ENCODE assay signal across 1 cellular context in the genomic region with DNA sequence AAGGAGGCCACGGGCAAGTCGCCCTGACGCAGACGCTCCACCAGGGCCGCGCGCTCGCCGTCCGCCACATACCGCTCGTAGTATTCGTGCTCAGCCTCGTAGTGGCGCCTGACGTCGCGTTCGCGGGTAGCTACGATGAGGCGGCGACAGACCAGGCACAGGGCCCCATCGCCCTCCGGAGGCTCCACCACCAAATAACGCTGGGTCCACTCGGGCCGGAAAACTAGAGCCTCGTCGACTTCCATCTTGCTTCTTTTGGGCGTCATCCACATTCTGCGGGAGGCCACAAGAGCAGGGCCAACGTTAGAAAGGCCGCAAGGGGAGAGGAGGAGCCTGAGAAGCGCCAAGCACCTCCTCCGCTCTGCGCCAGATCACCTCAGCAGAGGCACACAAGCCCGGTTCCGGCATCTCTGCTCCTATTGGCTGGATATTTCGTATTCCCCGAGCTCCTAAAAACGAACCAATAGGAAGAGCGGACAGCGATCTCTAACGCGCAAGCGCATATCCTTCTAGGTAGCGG.
TF ChIP-seq lines count a peak whose summit lies in the region.

A gene (minus strand): TSS at position 326 of the 520 bp plus-strand sequence. CDS start 54 bp downstream, at position 272.

TF ChIP-seq in K562, 482 proteins besides CTCF, POLR2A, EP300 and RAD21 (continued from another document and continues in another):
- TF ChIP-seq, protein P1, sequence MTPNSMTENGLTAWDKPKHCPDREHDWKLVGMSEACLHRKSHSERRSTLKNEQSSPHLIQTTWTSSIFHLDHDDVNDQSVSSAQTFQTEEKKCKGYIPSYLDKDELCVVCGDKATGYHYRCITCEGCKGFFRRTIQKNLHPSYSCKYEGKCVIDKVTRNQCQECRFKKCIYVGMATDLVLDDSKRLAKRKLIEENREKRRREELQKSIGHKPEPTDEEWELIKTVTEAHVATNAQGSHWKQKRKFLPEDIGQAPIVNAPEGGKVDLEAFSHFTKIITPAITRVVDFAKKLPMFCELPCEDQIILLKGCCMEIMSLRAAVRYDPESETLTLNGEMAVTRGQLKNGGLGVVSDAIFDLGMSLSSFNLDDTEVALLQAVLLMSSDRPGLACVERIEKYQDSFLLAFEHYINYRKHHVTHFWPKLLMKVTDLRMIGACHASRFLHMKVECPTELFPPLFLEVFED (CRISPR knock-in tag; conservative IDR thresholded peaks at IDR 0.05): peak; percentile 93
- TF ChIP-seq PTBP1 (IDR thresholded peaks at IDR 0.05; ENCODE audit: low read depth, low read length) (no peak), TCF3 (CRISPR knock-in tag; IDR thresholded peaks at IDR 0.05) (peak; percentile 42), ZZZ3 (IDR thresholded peaks at IDR 0.05) (peak; percentile 89; the same call in 1 of the 2 replicates), FOSL1 (tag; conservative IDR thresholded peaks at IDR 0.05) (0 out of 2 replicates have a peak, but pooled peaks have one; percentile 5), ZFX (CRISPR knock-in tag; IDR thresholded peaks at IDR 0.05) (peak; percentile 99), KLF1 (tag; IDR thresholded peaks at IDR 0.05) (no peak), CBFA2T3 (IDR thresholded peaks at IDR 0.05) (no peak), ZNF324 (CRISPR knock-in tag; IDR thresholded peaks at IDR 0.05) (peak; percentile 67; the same call in 1 of the 2 replicates), EP400 (IDR thresholded peaks at IDR 0.05) (0 out of 2 replicates have a peak, but pooled peaks have one; percentile 61), NEUROD1 (IDR thresholded peaks at IDR 0.05; ENCODE audit: borderline replicate concordance, low read depth, low read length, partially characterized antibody) (no peak), DDX20 (tag; IDR thresholded peaks at IDR 0.05; ENCODE audit: low read depth) (no peak), SNRNP70 (optimal IDR thresholded peaks at IDR 0.05; ENCODE audit: low read depth, low read length) (no peak), ZNF586 (CRISPR knock-in tag; conservative IDR thresholded peaks at IDR 0.05) (no peak), ESRRB (CRISPR knock-in tag; IDR thresholded peaks at IDR 0.05; ENCODE audit: borderline replicate concordance) (no peak), TEAD2 (tag; IDR thresholded peaks at IDR 0.05) (no peak), NFATC3 (IDR thresholded peaks at IDR 0.05) (no peak), ZNF695 (CRISPR knock-in tag; IDR thresholded peaks at IDR 0.05) (no peak), ETV1 (tag; conservative IDR thresholded peaks at IDR 0.05; ENCODE audit: low read depth) (no peak), IFI16 (CRISPR knock-in tag; IDR thresholded peaks at IDR 0.05) (no peak), HDAC2 (IDR thresholded peaks at IDR 0.05) (peak; percentile 57; the same call in 1 of the 2 replicates), POLR2B (IDR thresholded peaks at IDR 0.05; ENCODE audit: low read depth, partially characterized antibody) (peak; percentile 95), KDM5B (IDR thresholded peaks at IDR 0.05; ENCODE audit: insufficient replicate concordance, low read depth, low read length) (peak; percentile 82), ZFP1 (CRISPR knock-in tag; IDR thresholded peaks at IDR 0.05) (no peak), CBX1 (IDR thresholded peaks at IDR 0.05; ENCODE audit: low read depth) (peak; percentile 85), RUNX1 (IDR thresholded peaks at IDR 0.05; ENCODE audit: low read depth) (no peak), HDGF (IDR thresholded peaks at IDR 0.05) (no peak), ZNF551 (CRISPR knock-in tag; IDR thresholded peaks at IDR 0.05) (no peak), GTF2A2 (tag; IDR thresholded peaks at IDR 0.05) (no peak), HNRNPL (IDR thresholded peaks at IDR 0.05; ENCODE audit: low read depth, low read length) (no peak), CHD1 (IDR thresholded peaks at IDR 0.05; ENCODE audit: low read length) (no peak), SMARCA5 (IDR thresholded peaks at IDR 0.05) (no peak), PHB2 (IDR thresholded peaks at IDR 0.05; ENCODE audit: low read depth) (no peak)
- TF ChIP-seq, protein P2, sequence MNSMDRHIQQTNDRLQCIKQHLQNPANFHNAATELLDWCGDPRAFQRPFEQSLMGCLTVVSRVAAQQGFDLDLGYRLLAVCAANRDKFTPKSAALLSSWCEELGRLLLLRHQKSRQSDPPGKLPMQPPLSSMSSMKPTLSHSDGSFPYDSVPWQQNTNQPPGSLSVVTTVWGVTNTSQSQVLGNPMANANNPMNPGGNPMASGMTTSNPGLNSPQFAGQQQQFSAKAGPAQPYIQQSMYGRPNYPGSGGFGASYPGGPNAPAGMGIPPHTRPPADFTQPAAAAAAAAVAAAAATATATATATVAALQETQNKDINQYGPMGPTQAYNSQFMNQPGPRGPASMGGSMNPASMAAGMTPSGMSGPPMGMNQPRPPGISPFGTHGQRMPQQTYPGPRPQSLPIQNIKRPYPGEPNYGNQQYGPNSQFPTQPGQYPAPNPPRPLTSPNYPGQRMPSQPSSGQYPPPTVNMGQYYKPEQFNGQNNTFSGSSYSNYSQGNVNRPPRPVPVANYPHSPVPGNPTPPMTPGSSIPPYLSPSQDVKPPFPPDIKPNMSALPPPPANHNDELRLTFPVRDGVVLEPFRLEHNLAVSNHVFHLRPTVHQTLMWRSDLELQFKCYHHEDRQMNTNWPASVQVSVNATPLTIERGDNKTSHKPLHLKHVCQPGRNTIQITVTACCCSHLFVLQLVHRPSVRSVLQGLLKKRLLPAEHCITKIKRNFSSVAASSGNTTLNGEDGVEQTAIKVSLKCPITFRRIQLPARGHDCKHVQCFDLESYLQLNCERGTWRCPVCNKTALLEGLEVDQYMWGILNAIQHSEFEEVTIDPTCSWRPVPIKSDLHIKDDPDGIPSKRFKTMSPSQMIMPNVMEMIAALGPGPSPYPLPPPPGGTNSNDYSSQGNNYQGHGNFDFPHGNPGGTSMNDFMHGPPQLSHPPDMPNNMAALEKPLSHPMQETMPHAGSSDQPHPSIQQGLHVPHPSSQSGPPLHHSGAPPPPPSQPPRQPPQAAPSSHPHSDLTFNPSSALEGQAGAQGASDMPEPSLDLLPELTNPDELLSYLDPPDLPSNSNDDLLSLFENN (IDR thresholded peaks at IDR 0.05; ENCODE audit: low read depth in 2 of 2, low read length in 2 of 2): peak in 1 of 2 experiments; percentile 61; a peak in 2 of 4 replicates
- TF ChIP-seq, protein P3, sequence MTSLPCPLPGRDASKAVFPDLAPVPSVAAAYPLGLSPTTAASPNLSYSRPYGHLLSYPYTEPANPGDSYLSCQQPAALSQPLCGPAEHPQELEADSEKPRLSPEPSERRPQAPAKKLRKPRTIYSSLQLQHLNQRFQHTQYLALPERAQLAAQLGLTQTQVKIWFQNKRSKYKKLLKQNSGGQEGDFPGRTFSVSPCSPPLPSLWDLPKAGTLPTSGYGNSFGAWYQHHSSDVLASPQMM (CRISPR knock-in tag; IDR thresholded peaks at IDR 0.05): no peak
- TF ChIP-seq, protein P4, sequence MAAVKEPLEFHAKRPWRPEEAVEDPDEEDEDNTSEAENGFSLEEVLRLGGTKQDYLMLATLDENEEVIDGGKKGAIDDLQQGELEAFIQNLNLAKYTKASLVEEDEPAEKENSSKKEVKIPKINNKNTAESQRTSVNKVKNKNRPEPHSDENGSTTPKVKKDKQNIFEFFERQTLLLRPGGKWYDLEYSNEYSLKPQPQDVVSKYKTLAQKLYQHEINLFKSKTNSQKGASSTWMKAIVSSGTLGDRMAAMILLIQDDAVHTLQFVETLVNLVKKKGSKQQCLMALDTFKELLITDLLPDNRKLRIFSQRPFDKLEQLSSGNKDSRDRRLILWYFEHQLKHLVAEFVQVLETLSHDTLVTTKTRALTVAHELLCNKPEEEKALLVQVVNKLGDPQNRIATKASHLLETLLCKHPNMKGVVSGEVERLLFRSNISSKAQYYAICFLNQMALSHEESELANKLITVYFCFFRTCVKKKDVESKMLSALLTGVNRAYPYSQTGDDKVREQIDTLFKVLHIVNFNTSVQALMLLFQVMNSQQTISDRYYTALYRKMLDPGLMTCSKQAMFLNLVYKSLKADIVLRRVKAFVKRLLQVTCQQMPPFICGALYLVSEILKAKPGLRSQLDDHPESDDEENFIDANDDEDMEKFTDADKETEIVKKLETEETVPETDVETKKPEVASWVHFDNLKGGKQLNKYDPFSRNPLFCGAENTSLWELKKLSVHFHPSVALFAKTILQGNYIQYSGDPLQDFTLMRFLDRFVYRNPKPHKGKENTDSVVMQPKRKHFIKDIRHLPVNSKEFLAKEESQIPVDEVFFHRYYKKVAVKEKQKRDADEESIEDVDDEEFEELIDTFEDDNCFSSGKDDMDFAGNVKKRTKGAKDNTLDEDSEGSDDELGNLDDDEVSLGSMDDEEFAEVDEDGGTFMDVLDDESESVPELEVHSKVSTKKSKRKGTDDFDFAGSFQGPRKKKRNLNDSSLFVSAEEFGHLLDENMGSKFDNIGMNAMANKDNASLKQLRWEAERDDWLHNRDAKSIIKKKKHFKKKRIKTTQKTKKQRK (IDR thresholded peaks at IDR 0.05; ENCODE audit: borderline replicate concordance, low read depth, low read length): no peak
- TF ChIP-seq, protein P5, sequence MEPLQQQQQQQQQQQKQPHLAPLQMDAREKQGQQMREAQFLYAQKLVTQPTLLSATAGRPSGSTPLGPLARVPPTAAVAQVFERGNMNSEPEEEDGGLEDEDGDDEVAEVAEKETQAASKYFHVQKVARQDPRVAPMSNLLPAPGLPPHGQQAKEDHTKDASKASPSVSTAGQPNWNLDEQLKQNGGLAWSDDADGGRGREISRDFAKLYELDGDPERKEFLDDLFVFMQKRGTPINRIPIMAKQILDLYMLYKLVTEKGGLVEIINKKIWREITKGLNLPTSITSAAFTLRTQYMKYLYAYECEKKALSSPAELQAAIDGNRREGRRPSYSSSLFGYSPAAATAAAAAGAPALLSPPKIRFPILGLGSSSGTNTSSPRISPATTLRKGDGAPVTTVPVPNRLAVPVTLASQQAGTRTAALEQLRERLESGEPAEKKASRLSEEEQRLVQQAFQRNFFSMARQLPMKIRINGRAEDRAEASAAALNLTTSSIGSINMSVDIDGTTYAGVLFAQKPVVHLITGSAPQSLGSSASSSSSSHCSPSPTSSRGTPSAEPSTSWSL (CRISPR knock-in tag; IDR thresholded peaks at IDR 0.05; ENCODE audit: borderline replicate concordance): peak; percentile 79; the same call in 1 of the 2 replicates
- TF ChIP-seq, protein P6, sequence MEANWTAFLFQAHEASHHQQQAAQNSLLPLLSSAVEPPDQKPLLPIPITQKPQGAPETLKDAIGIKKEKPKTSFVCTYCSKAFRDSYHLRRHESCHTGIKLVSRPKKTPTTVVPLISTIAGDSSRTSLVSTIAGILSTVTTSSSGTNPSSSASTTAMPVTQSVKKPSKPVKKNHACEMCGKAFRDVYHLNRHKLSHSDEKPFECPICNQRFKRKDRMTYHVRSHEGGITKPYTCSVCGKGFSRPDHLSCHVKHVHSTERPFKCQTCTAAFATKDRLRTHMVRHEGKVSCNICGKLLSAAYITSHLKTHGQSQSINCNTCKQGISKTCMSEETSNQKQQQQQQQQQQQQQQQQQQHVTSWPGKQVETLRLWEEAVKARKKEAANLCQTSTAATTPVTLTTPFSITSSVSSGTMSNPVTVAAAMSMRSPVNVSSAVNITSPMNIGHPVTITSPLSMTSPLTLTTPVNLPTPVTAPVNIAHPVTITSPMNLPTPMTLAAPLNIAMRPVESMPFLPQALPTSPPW (CRISPR knock-in tag; IDR thresholded peaks at IDR 0.05): no peak
- TF ChIP-seq, protein P7, sequence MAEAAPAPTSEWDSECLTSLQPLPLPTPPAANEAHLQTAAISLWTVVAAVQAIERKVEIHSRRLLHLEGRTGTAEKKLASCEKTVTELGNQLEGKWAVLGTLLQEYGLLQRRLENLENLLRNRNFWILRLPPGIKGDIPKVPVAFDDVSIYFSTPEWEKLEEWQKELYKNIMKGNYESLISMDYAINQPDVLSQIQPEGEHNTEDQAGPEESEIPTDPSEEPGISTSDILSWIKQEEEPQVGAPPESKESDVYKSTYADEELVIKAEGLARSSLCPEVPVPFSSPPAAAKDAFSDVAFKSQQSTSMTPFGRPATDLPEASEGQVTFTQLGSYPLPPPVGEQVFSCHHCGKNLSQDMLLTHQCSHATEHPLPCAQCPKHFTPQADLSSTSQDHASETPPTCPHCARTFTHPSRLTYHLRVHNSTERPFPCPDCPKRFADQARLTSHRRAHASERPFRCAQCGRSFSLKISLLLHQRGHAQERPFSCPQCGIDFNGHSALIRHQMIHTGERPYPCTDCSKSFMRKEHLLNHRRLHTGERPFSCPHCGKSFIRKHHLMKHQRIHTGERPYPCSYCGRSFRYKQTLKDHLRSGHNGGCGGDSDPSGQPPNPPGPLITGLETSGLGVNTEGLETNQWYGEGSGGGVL (CRISPR knock-in tag; IDR thresholded peaks at IDR 0.05): no peak
- TF ChIP-seq, protein P8, sequence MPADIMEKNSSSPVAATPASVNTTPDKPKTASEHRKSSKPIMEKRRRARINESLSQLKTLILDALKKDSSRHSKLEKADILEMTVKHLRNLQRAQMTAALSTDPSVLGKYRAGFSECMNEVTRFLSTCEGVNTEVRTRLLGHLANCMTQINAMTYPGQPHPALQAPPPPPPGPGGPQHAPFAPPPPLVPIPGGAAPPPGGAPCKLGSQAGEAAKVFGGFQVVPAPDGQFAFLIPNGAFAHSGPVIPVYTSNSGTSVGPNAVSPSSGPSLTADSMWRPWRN (IDR thresholded peaks at IDR 0.05; ENCODE audit: low read depth): no peak
- TF ChIP-seq, protein P9, sequence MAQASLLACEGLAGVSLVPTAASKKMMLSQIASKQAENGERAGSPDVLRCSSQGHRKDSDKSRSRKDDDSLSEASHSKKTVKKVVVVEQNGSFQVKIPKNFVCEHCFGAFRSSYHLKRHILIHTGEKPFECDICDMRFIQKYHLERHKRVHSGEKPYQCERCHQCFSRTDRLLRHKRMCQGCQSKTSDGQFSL (CRISPR knock-in tag; IDR thresholded peaks at IDR 0.05): peak; percentile 75; the same call in 1 of the 2 replicates
- TF ChIP-seq, protein P9 (tag; IDR thresholded peaks at IDR 0.05): no peak
- TF ChIP-seq, protein P10, sequence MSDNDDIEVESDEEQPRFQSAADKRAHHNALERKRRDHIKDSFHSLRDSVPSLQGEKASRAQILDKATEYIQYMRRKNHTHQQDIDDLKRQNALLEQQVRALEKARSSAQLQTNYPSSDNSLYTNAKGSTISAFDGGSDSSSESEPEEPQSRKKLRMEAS (CRISPR knock-in tag; IDR thresholded peaks at IDR 0.05): no peak
- TF ChIP-seq, protein P11, sequence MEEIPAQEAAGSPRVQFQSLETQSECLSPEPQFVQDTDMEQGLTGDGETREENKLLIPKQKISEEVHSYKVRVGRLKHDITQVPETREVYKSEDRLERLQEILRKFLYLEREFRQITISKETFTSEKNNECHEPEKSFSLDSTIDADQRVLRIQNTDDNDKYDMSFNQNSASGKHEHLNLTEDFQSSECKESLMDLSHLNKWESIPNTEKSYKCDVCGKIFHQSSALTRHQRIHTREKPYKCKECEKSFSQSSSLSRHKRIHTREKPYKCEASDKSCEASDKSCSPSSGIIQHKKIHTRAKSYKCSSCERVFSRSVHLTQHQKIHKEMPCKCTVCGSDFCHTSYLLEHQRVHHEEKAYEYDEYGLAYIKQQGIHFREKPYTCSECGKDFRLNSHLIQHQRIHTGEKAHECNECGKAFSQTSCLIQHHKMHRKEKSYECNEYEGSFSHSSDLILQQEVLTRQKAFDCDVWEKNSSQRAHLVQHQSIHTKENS (CRISPR knock-in tag; IDR thresholded peaks at IDR 0.05): no peak
